1 cellular context compared by ENCODE assay signal in genomic region chr1:15435239-15436077, GRCh38.
TF ChIP-seq lines count a peak whose summit lies in the region.

No MANE protein-coding gene starts in this region.

TF ChIP-seq in endothelial cell of umbilical vein, 7 proteins besides CTCF, POLR2A, EP300 and RAD21:
- TF ChIP-seq POLR2AphosphoS5 (IDR thresholded peaks at IDR 0.05; ENCODE audit: insufficient read depth, low read depth, low read length) (no peak), MYC (IDR thresholded peaks at IDR 0.05; ENCODE audit: low read depth, low read length) (no peak)
